Comparison of ENCODE assay signal across 39 cellular contexts in the genomic region with DNA sequence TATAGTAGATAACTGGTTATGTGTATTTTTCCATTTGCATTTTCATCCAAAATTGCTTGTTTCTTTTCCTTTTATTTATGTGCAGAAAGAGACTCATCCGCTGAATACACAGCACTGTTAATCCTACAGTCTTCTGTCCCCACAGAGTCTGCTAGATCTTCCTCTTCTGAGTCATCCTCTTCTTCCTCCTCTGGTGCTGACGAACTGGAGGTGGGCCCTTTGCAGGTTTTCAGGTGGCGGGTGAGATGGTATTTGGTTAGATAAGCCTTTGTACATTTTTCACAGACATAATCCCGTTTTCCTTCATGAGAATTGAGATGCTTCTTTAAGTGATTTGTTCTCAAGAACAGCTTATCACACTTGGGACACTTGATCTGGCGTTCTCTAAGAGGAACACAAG. TPM values are rescaled to one million over a fixed set of nuclear protein-coding genes. Genes with fewer than 3 reads are reported as not detected.
"Had no signal": no experiment of that assay in that cellular context is flagged by ENCODE, and none has a peak within 500 bp of the region (broad histone marks: within the 10 kb centered on the region; RNA-seq: fewer than 3 reads in every experiment).

No MANE protein-coding gene starts in this region.

- DNase-seq: activated CD4-positive, alpha-beta T cell treated with anti-CD3 and anti-CD28 coated beads for 4 hours; activated CD4-positive, alpha-beta T cell treated with anti-CD3 and anti-CD28 coated beads, Interleukin-2, amount 50 U/mL, for 4 hours; activated CD8-positive, alpha-beta memory T cell treated with anti-CD3 and anti-CD28 coated beads for 24 hours; activated naive CD8-positive, alpha-beta T cell treated with anti-CD3 and anti-CD28 coated beads, Interleukin-2, amount 10 ng/mL, durations not matched to agents 7 days and 5 days; activated T-cell treated with anti-CD3 and anti-CD28 coated beads, Interleukin-2, amount 50 U/mL, for 1 hour; dorsolateral prefrontal cortex; effector memory CD4-positive, alpha-beta T cell; erythroblast; heart left ventricle; hypothalamus; immature natural killer cell; kidney; left colon; mammary epithelial cell; naive thymus-derived CD8-positive, alpha-beta T cell; occipital lobe; psoas muscle; stimulated activated CD4-positive, alpha-beta T cell treated with anti-CD3 and anti-CD28 coated beads, Interleukin-1b, Interleukin-23, amount 100 ng/mL, for 48 hours; stimulated activated CD4-positive, alpha-beta T cell treated with anti-CD3 and anti-CD28 coated beads, Interleukin-4, amount 100 ng/mL, for 4 hours; stimulated activated CD8-positive, alpha-beta memory T cell treated with anti-CD3 and anti-CD28 coated beads, Interleukin-4, amount 100 ng/mL, for 48 hours; stimulated activated naive B cell treated with anti-CD40 and anti-IgM and Interleukin-4, amounts not matched to agents 10 μg/mL and 1 μg/mL and 100 μg/mL, for 72 hours; stomach; thyroid gland; upper lobe of right lung had no signal

- H3K4me1 ChIP-seq: ascending aorta, heart left ventricle, neural progenitor cell, psoas muscle, right atrium auricular region, stomach, thyroid gland, upper lobe of right lung had no signal

- H3K9me3 Mint-ChIP-seq: activated naive CD8-positive, alpha-beta T cell treated with anti-CD3 and anti-CD28 coated beads, Interleukin-2, amount 10 ng/mL, durations not matched to agents 7 days and 5 days; activated T-helper 2 cell treated with anti-CD3 and anti-CD28 coated beads, Interferon-gamma antibody, Interleukin-2, Interleukin-4, amounts not matched to agents 10 μg/mL and 5 μg/mL and 100 μg/mL, durations not matched to agents 14 hours and 24 hours and 36 hours; brain; immature natural killer cell; mesothelial cell of epicardium; naive thymus-derived CD8-positive, alpha-beta T cell; neural progenitor cell had no signal

- H3K27ac Mint-ChIP-seq: activated naive CD8-positive, alpha-beta T cell treated with anti-CD3 and anti-CD28 coated beads, Interleukin-2, amount 10 ng/mL, durations not matched to agents 7 days and 5 days; activated T-helper 2 cell treated with anti-CD3 and anti-CD28 coated beads, Interferon-gamma antibody, Interleukin-2, Interleukin-4, amounts not matched to agents 10 μg/mL and 5 μg/mL and 100 μg/mL, durations not matched to agents 14 hours and 24 hours and 36 hours; mesothelial cell of epicardium; neural progenitor cell had no signal

- H3K4me1 Mint-ChIP-seq: brain, mesothelial cell of epicardium, neural progenitor cell had no signal

- H3K4me3 Mint-ChIP-seq: activated naive CD8-positive, alpha-beta T cell treated with anti-CD3 and anti-CD28 coated beads, Interleukin-2, amount 10 ng/mL, durations not matched to agents 7 days and 5 days; brain; immature natural killer cell; mesothelial cell of epicardium; naive thymus-derived CD8-positive, alpha-beta T cell; neural progenitor cell; stimulated activated naive B cell treated with anti-CD40 and anti-IgM and Interleukin-4, amounts not matched to agents 10 μg/mL and 1 μg/mL and 100 μg/mL, for 72 hours had no signal

- H3K27me3 Mint-ChIP-seq: activated naive CD8-positive, alpha-beta T cell treated with anti-CD3 and anti-CD28 coated beads, Interleukin-2, amount 10 ng/mL, durations not matched to agents 7 days and 5 days; brain; naive thymus-derived CD8-positive, alpha-beta T cell; stimulated activated naive B cell treated with anti-CD40 and anti-IgM and Interleukin-4, amounts not matched to agents 10 μg/mL and 1 μg/mL and 100 μg/mL, for 72 hours had no signal

- H3K27me3 ChIP-seq: ascending aorta, cardiac muscle cell, dorsolateral prefrontal cortex, heart left ventricle, neural progenitor cell, right atrium auricular region, stomach, thyroid gland, upper lobe of right lung had no signal

- ATAC-seq: heart left ventricle; left colon; naive thymus-derived CD8-positive, alpha-beta T cell; psoas muscle; stimulated activated naive B cell treated with anti-CD40 and anti-IgM and Interleukin-4, amounts not matched to agents 10 μg/mL and 1 μg/mL and 100 μg/mL, for 72 hours; upper lobe of right lung had no signal

- H3K27ac ChIP-seq: ascending aorta, cardiac muscle cell, coronary artery, dorsolateral prefrontal cortex, heart left ventricle, neural progenitor cell, parathyroid adenoma, psoas muscle, right atrium auricular region, stomach, thyroid gland, upper lobe of right lung had no signal

- H3K9me3 ChIP-seq: ascending aorta, heart left ventricle, psoas muscle, right atrium auricular region, stomach, thyroid gland, upper lobe of right lung had no signal

- H3K4me3 ChIP-seq: ascending aorta, cardiac muscle cell, coronary artery, dorsolateral prefrontal cortex, heart left ventricle, neural progenitor cell, psoas muscle, right atrium auricular region, smooth muscle cell, stomach, thyroid gland, upper lobe of right lung had no signal

RNA-seq across cellular contexts. Expression of a gene that starts 40.4 kb away (rescaled TPM):
- total RNA-seq: activated naive CD8-positive, alpha-beta T cell treated with anti-CD3 and anti-CD28 coated beads, Interleukin-2, amount 10 ng/mL, durations not matched to agents 7 days and 5 days; activated T-helper 2 cell treated with anti-CD3 and anti-CD28 coated beads, Interferon-gamma antibody, Interleukin-2, Interleukin-4, amounts not matched to agents 10 μg/mL and 5 μg/mL and 100 μg/mL, durations not matched to agents 14 hours and 24 hours and 36 hours; ascending aorta; cardiac muscle cell; cerebellum; fibroblast of lung; fibroblast of villous mesenchyme; heart left ventricle; kidney; left colon; mammary epithelial cell; naive thymus-derived CD8-positive, alpha-beta T cell; occipital lobe; psoas muscle; right atrium auricular region; smooth muscle cell; stomach; T-helper 1 cell treated with Interleukin-12 subunit alpha and Interleukin-12 subunit beta and Interleukin-4 antibody, amounts not matched to agents 30 ng/mL and 1 ng/mL, for 36 hours; thyroid gland; upper lobe of right lung had no signal
- polyA plus RNA-seq: cardiac muscle cell; fibroblast of lung; heart left ventricle; immature natural killer cell; liver; mammary epithelial cell; naive thymus-derived CD8-positive, alpha-beta T cell; psoas muscle; smooth muscle cell had no signal
